In genomic region chr9:121150188-121150587, GRCh38 we compare ENCODE assay signal across 19 cellular contexts.
"Had no signal": no experiment of that assay in that cellular context is flagged by ENCODE, and none has a peak within 500 bp of the region (broad histone marks: within the 10 kb centered on the region; RNA-seq: fewer than 3 reads in every experiment).

No MANE protein-coding gene starts in this region.

- DNase-seq: activated CD4-positive, alpha-beta T cell treated with anti-CD3 and anti-CD28 coated beads, Interleukin-2, amount 50 U/mL, for 1 hour; activated T-cell treated with anti-CD3 and anti-CD28 coated beads for 4 hours; amniotic stem cell; dermis blood vessel endothelial cell; effector memory CD8-positive, alpha-beta T cell; glutamatergic neuron; hippocampal formation; left cardiac atrium; naive thymus-derived CD8-positive, alpha-beta T cell; ovary; psoas muscle; right cardiac atrium; stimulated activated CD4-positive, alpha-beta T cell treated with anti-CD3 and anti-CD28 coated beads, Interleukin-2, amount 100 ng/mL, for 24 hours; T-helper 9 cell; testis; upper lobe of left lung had no signal

- H3K36me3 ChIP-seq: ovary had no signal

- H3K27ac ChIP-seq: cardiac muscle cell, ovary, psoas muscle, testis, upper lobe of left lung had no signal

- H3K4me1 ChIP-seq: psoas muscle, testis, upper lobe of left lung had no signal

- H3K27me3 ChIP-seq: cardiac muscle cell, ovary, testis, upper lobe of left lung had no signal

- H3K9me3 ChIP-seq: ovary, psoas muscle, testis, upper lobe of left lung had no signal

- H3K27me3 Mint-ChIP-seq: effector memory CD8-positive, alpha-beta T cell; naive thymus-derived CD8-positive, alpha-beta T cell had no signal

- H3K4me3 Mint-ChIP-seq: effector memory CD8-positive, alpha-beta T cell; naive thymus-derived CD8-positive, alpha-beta T cell had no signal

- H3K4me3 ChIP-seq: cardiac muscle cell, ovary, psoas muscle, testis, upper lobe of left lung had no signal

- ATAC-seq: effector memory CD8-positive, alpha-beta T cell; left cardiac atrium; naive thymus-derived CD8-positive, alpha-beta T cell; psoas muscle; right cardiac atrium had no signal

- H3K9me3 Mint-ChIP-seq: activated naive CD4-positive, alpha-beta T cell treated with anti-CD3 and anti-CD28 coated beads, Interleukin-2, amount 50 U/mL, for 72 hours; activated T-helper 2 cell treated with anti-CD3 and anti-CD28 coated beads, Interferon-gamma antibody, Interleukin-2, Interleukin-4, amounts not matched to agents 10 μg/mL and 5 μg/mL and 100 μg/mL, durations not matched to agents 14 hours and 24 hours and 36 hours; effector memory CD8-positive, alpha-beta T cell; naive thymus-derived CD8-positive, alpha-beta T cell had no signal

- H3K27ac Mint-ChIP-seq: activated T-helper 2 cell treated with anti-CD3 and anti-CD28 coated beads, Interferon-gamma antibody, Interleukin-2, Interleukin-4, amounts not matched to agents 10 μg/mL and 5 μg/mL and 100 μg/mL, durations not matched to agents 14 hours and 24 hours and 36 hours had no signal
